10 cellular contexts compared by ENCODE assay signal in the genomic region with DNA sequence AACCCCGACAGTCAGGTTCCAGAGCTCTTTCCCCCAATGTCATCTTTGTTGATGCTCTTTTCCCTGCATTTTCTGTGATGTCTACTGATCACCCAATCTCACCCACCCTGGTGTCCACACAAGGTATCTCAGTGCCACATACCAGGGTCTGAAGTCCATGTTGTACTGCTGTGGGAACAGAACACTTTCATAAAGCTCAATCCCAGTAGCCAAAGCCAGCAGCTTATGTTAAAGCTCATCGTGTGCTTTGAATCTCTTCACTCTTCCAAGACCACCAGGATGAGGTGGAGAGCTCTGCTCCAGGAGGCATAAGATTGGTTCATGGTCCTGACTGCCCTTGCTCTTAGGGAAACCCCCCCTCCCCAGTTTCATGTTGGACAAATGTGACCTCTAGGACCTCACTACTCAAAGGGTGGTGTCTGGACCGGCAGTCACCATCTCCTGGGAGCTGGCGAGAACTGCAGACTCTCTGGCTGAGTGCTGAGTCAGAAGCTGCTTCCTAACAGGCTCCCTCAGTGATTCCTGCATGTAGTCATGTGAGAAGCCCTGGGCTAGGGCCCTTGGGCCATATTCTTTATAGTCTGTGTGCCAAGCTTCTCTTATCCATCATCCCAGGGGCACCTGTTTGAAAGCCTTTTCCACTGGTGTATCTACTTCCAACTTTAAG. TPM values are rescaled to one million over a fixed set of nuclear protein-coding genes. Genes with fewer than 3 reads are reported as not detected.
DNase-seq lines count a peak whose midpoint lies in the region; ATAC-seq and TF ChIP-seq lines count a peak whose summit lies in the region.
"Had no signal": no experiment of that assay in that cellular context is flagged by ENCODE, and none has a peak within 500 bp of the region (broad histone marks: within the 10 kb centered on the region; RNA-seq: fewer than 3 reads in every experiment).

No MANE protein-coding gene starts in this region.

- intact Hi-C loops in vagina (cut with DNase I), result loop anchor here (5.0 kb wide), 1 partner anchor 230 kb away; no protein-coding TSS in a partner anchor

- peaks cover 45% of the 10 kb centered on the region for H3K4me1 ChIP-seq in vagina

- H3K27me3 ChIP-seq in vagina, result no peaks in the 10 kb centered on the region

- no peak for TF ChIP-seq CTCF in vagina (IDR thresholded peaks at IDR 0.05)

- CTCF ChIA-PET in activated naive CD4-positive, alpha-beta T cell treated with anti-CD3 and anti-CD28 coated beads, Interleukin-2, amount 10 ng/mL, durations not matched to agents 7 days and 5 days (lab: Charles Lee), result interaction anchor here (0.6 to 9.5 kb wide), 19 partner anchors 8 to 228 kb away, joined by 3 to 149 read pairs (median 6); a partner anchor contains a TSS

- H3K9me3 ChIP-seq in vagina, result no peaks in the 10 kb centered on the region

- no peak overlapping the region for H3K4me3 Mint-ChIP-seq in activated naive CD4-positive, alpha-beta T cell treated with anti-CD3 and anti-CD28 coated beads, Interleukin-2, amount 10 ng/mL, durations not matched to agents 7 days and 5 days

- no peak for DNase-seq in activated naive CD4-positive, alpha-beta T cell treated with anti-CD3 and anti-CD28 coated beads, Interleukin-2, amount 50 U/mL, for 72 hours (ENCODE audit: low spot score in 2 of 2)
- no peak for DNase-seq in activated naive CD4-positive, alpha-beta T cell treated with anti-CD3 and anti-CD28 coated beads, Interleukin-2, amount 10 ng/mL, durations not matched to agents 7 days and 5 days
- DNase-seq in astrocyte of the hippocampus (ENCODE audit: low read depth, low spot score) (peak; percentile 59), kidney tubule cell (ENCODE audit: low spot score) (peak; percentile 77), vagina (ENCODE audit: extremely low spot score in 2 of 2) (no peak), HuH-7.5 (ENCODE audit: low spot score) (no peak), NCI-H2107 treated with DMSO at 0.1 percent for 48 hours (lab: John Stamatoyannopoulos, UW; ENCODE audit: unreplicated experiment) (no peak)
- no peak for DNase-seq in activated T-cell treated with anti-CD3 and anti-CD28 coated beads, Interleukin-2, amount 50 U/mL, for 48 hours
- DNase-seq: activated effector memory CD4-positive, alpha-beta T cell treated with Interleukin-2 at 50 U/mL for 16 hours; stimulated activated CD4-positive, alpha-beta T cell treated with anti-CD3 and anti-CD28 coated beads, Interleukin-4, amount 100 ng/mL, for 1 hour had no signal

- TF ChIP-seq POLR2A in vagina (IDR thresholded peaks at IDR 0.05), result no peak

- peaks cover 0 to 7% of the 10 kb centered on the region in 2 donors for H3K36me3 ChIP-seq in vagina

- H3K4me3 ChIP-seq in vagina, result no peak overlapping the region

- H3K36me3 Mint-ChIP-seq in activated naive CD4-positive, alpha-beta T cell treated with anti-CD3 and anti-CD28 coated beads, Interleukin-2, amount 50 U/mL, for 72 hours, result peaks cover 36 to 41% of the 10 kb centered on the region in 2 donors
- H3K36me3 Mint-ChIP-seq in activated naive CD4-positive, alpha-beta T cell treated with anti-CD3 and anti-CD28 coated beads, Interleukin-2, amount 10 ng/mL, durations not matched to agents 7 days and 5 days, result peaks cover 50% of the 10 kb centered on the region

- H3K27me3 Mint-ChIP-seq in activated naive CD4-positive, alpha-beta T cell treated with anti-CD3 and anti-CD28 coated beads, Interleukin-2, amount 10 ng/mL, durations not matched to agents 7 days and 5 days, result peaks cover 15% of the 10 kb centered on the region

- no peaks in the 10 kb centered on the region for H3K4me1 Mint-ChIP-seq in activated naive CD4-positive, alpha-beta T cell treated with anti-CD3 and anti-CD28 coated beads, Interleukin-2, amount 10 ng/mL, durations not matched to agents 7 days and 5 days

- no peak for ATAC-seq in activated naive CD4-positive, alpha-beta T cell treated with anti-CD3 and anti-CD28 coated beads, Interleukin-2, amount 50 U/mL, for 72 hours

- no peaks in the 10 kb centered on the region for H3K9me3 Mint-ChIP-seq in activated naive CD4-positive, alpha-beta T cell treated with anti-CD3 and anti-CD28 coated beads, Interleukin-2, amount 50 U/mL, for 72 hours
- peaks cover 2% of the 10 kb centered on the region for H3K9me3 Mint-ChIP-seq in activated naive CD4-positive, alpha-beta T cell treated with anti-CD3 and anti-CD28 coated beads, Interleukin-2, amount 10 ng/mL, durations not matched to agents 7 days and 5 days

- peak overlapping the region; percentile 60 for H3K27ac ChIP-seq in vagina

- H3K27ac Mint-ChIP-seq in activated naive CD4-positive, alpha-beta T cell treated with anti-CD3 and anti-CD28 coated beads, Interleukin-2, amount 50 U/mL, for 72 hours, result peak overlapping the region; percentile 60 to 81
- no peak overlapping the region for H3K27ac Mint-ChIP-seq in activated naive CD4-positive, alpha-beta T cell treated with anti-CD3 and anti-CD28 coated beads, Interleukin-2, amount 10 ng/mL, durations not matched to agents 7 days and 5 days

RNA-seq across cellular contexts. Expression of a gene that starts 13.4 kb away (rescaled TPM):
- total RNA-seq in activated naive CD4-positive, alpha-beta T cell treated with anti-CD3 and anti-CD28 coated beads, Interleukin-2, amount 50 U/mL, for 72 hours, result 1 to 10 TPM in 1 of 2 donors, under 1 TPM in 1; 0.25 to 3.0 TPM
- total RNA-seq in vagina, result 6.6 TPM

RNA-seq across cellular contexts. Expression of a gene that starts 22.0 kb away (rescaled TPM):
- 10 to 100 TPM; 23.4 to 44.3 TPM for total RNA-seq in activated naive CD4-positive, alpha-beta T cell treated with anti-CD3 and anti-CD28 coated beads, Interleukin-2, amount 50 U/mL, for 72 hours
- total RNA-seq in vagina, result 18.9 TPM

RNA-seq across cellular contexts. Expression of a gene that starts 33.1 kb away (rescaled TPM):
- 10 to 100 TPM; 31.6 to 31.9 TPM for total RNA-seq in activated naive CD4-positive, alpha-beta T cell treated with anti-CD3 and anti-CD28 coated beads, Interleukin-2, amount 50 U/mL, for 72 hours
- 36.8 TPM for total RNA-seq in vagina

Comparison
In these comparisons a context has a peak if more than half of its experiments do, and no peak if none do; other contexts are left out.
1. DNase-seq: peak in astrocyte of the hippocampus (single experiment) and kidney tubule cell (single experiment); none in activated naive CD4-positive, alpha-beta T cell treated with anti-CD3 and anti-CD28 coated beads, Interleukin-2, amount 50 U/mL, for 72 hours (0 of 2), activated naive CD4-positive, alpha-beta T cell treated with anti-CD3 and anti-CD28 coated beads, Interleukin-2, amount 10 ng/mL, durations not matched to agents 7 days and 5 days (single experiment), vagina (0 of 2), HuH-7.5 (single experiment), activated T-cell treated with anti-CD3 and anti-CD28 coated beads, Interleukin-2, amount 50 U/mL, for 48 hours (0 of 2) and NCI-H2107 treated with DMSO at 0.1 percent for 48 hours (single experiment).